1 cellular context compared by ENCODE assay signal in the genomic region with DNA sequence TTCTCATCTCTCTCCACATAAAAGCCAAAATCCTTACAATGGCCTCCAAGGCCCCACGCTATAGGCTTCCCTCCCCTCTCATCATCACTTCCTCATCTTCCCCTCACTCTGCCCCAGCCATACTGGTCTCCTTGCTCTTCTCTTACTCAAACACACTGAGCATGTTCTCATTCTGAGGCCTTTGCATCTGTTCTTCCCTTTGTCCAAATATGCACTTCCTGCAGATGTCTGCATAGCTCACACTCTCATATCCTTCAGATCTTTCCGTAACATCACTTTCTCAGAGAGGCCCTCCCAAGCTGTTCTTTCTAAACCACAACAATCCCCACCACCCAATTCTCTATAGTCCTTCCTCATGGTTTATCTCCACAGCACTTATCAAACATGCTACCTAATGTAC.
TF ChIP-seq lines count a peak whose summit lies in the region.

No MANE protein-coding gene starts in this region.

TF ChIP-seq in IMR-90, 13 proteins besides CTCF, POLR2A, EP300 and RAD21:
- TF ChIP-seq, protein P1, sequence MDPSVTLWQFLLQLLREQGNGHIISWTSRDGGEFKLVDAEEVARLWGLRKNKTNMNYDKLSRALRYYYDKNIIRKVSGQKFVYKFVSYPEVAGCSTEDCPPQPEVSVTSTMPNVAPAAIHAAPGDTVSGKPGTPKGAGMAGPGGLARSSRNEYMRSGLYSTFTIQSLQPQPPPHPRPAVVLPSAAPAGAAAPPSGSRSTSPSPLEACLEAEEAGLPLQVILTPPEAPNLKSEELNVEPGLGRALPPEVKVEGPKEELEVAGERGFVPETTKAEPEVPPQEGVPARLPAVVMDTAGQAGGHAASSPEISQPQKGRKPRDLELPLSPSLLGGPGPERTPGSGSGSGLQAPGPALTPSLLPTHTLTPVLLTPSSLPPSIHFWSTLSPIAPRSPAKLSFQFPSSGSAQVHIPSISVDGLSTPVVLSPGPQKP (IDR thresholded peaks at IDR 0.05; ENCODE audit: borderline replicate concordance, low read depth, low read length) = no peak
- TF ChIP-seq CEBPB (IDR thresholded peaks at IDR 0.05; ENCODE audit: low read depth, low read length) (no peak), MAZ (IDR thresholded peaks at IDR 0.05; ENCODE audit: borderline replicate concordance, low read depth, low read length) (no peak), SMC3 (IDR thresholded peaks at IDR 0.05; ENCODE audit: low read depth, low read length) (no peak), BHLHE40 (IDR thresholded peaks at IDR 0.05; ENCODE audit: low read depth, low read length) (no peak), FOS (IDR thresholded peaks at IDR 0.05; ENCODE audit: low read depth, low read length) (no peak), MAFK (IDR thresholded peaks at IDR 0.05; ENCODE audit: low read depth, low read length) (no peak)
- TF ChIP-seq, protein P2, sequence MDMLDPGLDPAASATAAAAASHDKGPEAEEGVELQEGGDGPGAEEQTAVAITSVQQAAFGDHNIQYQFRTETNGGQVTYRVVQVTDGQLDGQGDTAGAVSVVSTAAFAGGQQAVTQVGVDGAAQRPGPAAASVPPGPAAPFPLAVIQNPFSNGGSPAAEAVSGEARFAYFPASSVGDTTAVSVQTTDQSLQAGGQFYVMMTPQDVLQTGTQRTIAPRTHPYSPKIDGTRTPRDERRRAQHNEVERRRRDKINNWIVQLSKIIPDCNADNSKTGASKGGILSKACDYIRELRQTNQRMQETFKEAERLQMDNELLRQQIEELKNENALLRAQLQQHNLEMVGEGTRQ (IDR thresholded peaks at IDR 0.05; ENCODE audit: low read depth, low read length) = no peak
